Comparison of ENCODE assay signal across 12 cellular contexts in the genomic region with DNA sequence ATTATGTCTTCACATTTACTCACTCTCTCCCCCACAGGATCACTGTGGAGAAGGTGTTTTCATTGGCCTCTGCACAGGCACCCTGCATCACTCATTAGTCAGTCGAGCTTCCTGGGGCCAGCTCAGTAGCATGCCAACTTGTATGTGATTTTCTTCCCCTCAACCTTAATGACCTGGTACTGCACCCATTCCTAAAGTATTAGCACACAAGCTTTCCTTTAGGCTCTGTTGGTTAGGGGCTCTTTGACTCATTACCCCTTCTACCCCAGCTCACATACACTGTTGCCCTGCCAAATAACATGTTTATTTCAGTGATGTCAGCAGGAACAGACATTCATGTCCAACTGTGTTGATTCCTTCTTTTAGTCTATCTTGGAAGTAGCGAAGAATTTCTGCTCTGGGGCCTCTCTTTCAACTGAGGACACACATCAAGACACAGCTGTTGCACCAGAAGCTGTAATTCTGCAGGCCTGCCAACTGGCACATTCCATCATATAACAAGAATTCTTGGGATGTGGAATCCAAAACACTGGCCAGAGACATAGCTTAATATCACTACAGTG.
A peak's percentile ranks its signal among the peaks of the same experiment; 100 is the strongest.
DNase-seq lines count a peak whose midpoint lies in the region; ATAC-seq and TF ChIP-seq lines count a peak whose summit lies in the region.
"Had no signal": no experiment of that assay in that cellular context is flagged by ENCODE, and none has a peak within 500 bp of the region (broad histone marks: within the 10 kb centered on the region; RNA-seq: fewer than 3 reads in every experiment).

No MANE protein-coding gene starts in this region.

- no peak for TF ChIP-seq EP300 in ovary (IDR thresholded peaks at IDR 0.05)

- H3K27ac ChIP-seq in SJCRH30 (peak overlapping the region; percentile 84), ovary (no peak overlapping the region)
- H3K27ac ChIP-seq in CD4-positive, alpha-beta memory T cell (ENCODE audit: low read depth, low read length): no peak overlapping the region

- H3K4me3 Mint-ChIP-seq in CD4-positive, alpha-beta memory T cell: no peak overlapping the region
- H3K4me3 Mint-ChIP-seq: CD4-positive, CD25-positive, alpha-beta regulatory T cell had no signal

- H3K4me1 ChIP-seq in SJCRH30 (peaks cover 51% of the 10 kb centered on the region), ovary (ENCODE audit: insufficient read depth) (peaks cover 5% of the 10 kb centered on the region)
- H3K4me1 ChIP-seq in CD4-positive, alpha-beta memory T cell (ENCODE audit: insufficient read depth, low read length): no peaks in the 10 kb centered on the region

- no peak for TF ChIP-seq CTCF in AG09319 (IDR thresholded peaks at IDR 0.05; ENCODE audit: low read depth, low read length)
- no peak for TF ChIP-seq CTCF in fibroblast of pulmonary artery (IDR thresholded peaks at IDR 0.05; ENCODE audit: low read length, missing control alignments)
- no peak for TF ChIP-seq CTCF in ovary (IDR thresholded peaks at IDR 0.05)

- CTCF ChIA-PET in CD4-positive, alpha-beta memory T cell (lab: Charles Lee; ENCODE audit: partially characterized antibody): no interaction called here

- H3K27me3 ChIP-seq in SJCRH30 (no peaks in the 10 kb centered on the region), ovary (no peaks in the 10 kb centered on the region)
- no peaks in the 10 kb centered on the region for H3K27me3 ChIP-seq in CD4-positive, alpha-beta memory T cell (ENCODE audit: insufficient read depth, low read length)

- peak; percentile 72 for DNase-seq in AG09319 (ENCODE audit: extremely low read depth, low read depth)
- peak; percentile 89 to 91 for DNase-seq in SJCRH30
- peak; percentile 92 for DNase-seq in fibroblast of pulmonary artery (ENCODE audit: low read depth)
- DNase-seq in ovary: peak; percentile 38 to 59 (median 55)
- DNase-seq in NCI-H2107 treated with DMSO at 0.1 percent for 48 hours (lab: John Stamatoyannopoulos, UW; ENCODE audit: unreplicated experiment): no peak
- DNase-seq in NCI-H1092 treated with DMSO at 0.1 percent for 48 hours (lab: John Stamatoyannopoulos, UW): no peak
- DNase-seq in CD4-positive, alpha-beta memory T cell: no peak
- DNase-seq: activated CD4-positive, alpha-beta T cell treated with anti-CD3 and anti-CD28 coated beads, Interleukin-2, amount 50 U/mL, for 1 hour; CD4-positive, CD25-positive, alpha-beta regulatory T cell; KG1 had no signal

- H3K27ac Mint-ChIP-seq in CD4-positive, alpha-beta memory T cell: no peak overlapping the region
- H3K27ac Mint-ChIP-seq: CD4-positive, CD25-positive, alpha-beta regulatory T cell had no signal

- WGBS in ovary, 3 donors: 2 to 18% (median 11%) methylated on average over 2 of the region's 2 CpGs

- H3K9me3 ChIP-seq in SJCRH30 (replicated peaks) (peaks cover 7% of the 10 kb centered on the region), ovary (no peaks in the 10 kb centered on the region)
- H3K9me3 ChIP-seq in CD4-positive, alpha-beta memory T cell (ENCODE audit: control insufficient read depth in 1 of 2, low read length in 2 of 2): no peaks in the 10 kb centered on the region

- H3K4me1 Mint-ChIP-seq in CD4-positive, alpha-beta memory T cell: no peaks in the 10 kb centered on the region
- H3K4me1 Mint-ChIP-seq: CD4-positive, CD25-positive, alpha-beta regulatory T cell had no signal

- ATAC-seq in HG03469 (IDR thresholded peaks at IDR 0.05; ENCODE audit: unreplicated experiment): no peak
- ATAC-seq: HCT116 had no signal

- intact Hi-C loops in ovary (cut with DNase I): no loop called here
- intact Hi-C loops in CD4-positive, alpha-beta memory T cell (cut with micrococcal nuclease): no loop called here

- TF ChIP-seq POLR2A in ovary (IDR thresholded peaks at IDR 0.05): no peak

- H3K36me3 ChIP-seq in SJCRH30: no peaks in the 10 kb centered on the region
- H3K36me3 ChIP-seq in ovary: no peaks in the 10 kb centered on the region
- no peaks in the 10 kb centered on the region for H3K36me3 ChIP-seq in CD4-positive, alpha-beta memory T cell (ENCODE audit: insufficient read depth, low read length)

- H3K36me3 Mint-ChIP-seq in CD4-positive, alpha-beta memory T cell: no peaks in the 10 kb centered on the region
- H3K36me3 Mint-ChIP-seq: CD4-positive, CD25-positive, alpha-beta regulatory T cell had no signal

- POLR2A ChIA-PET in CD4-positive, alpha-beta memory T cell (lab: Charles Lee; ENCODE audit: partially characterized antibody): no interaction called here

- peaks cover 0 to 6% (median 3%) of the 10 kb centered on the region in 8 donors for H3K9me3 Mint-ChIP-seq in CD4-positive, alpha-beta memory T cell

- H3K4me3 ChIP-seq in SJCRH30 (no peak overlapping the region), fibroblast of pulmonary artery (replicated peaks; ENCODE audit: low read depth, low read length) (no peak overlapping the region), ovary (no peak overlapping the region)
- no peak overlapping the region for H3K4me3 ChIP-seq in CD4-positive, alpha-beta memory T cell (ENCODE audit: low read length in 2 of 2)

- peaks cover 0 to 2% of the 10 kb centered on the region in 2 donors for H3K27me3 Mint-ChIP-seq in CD4-positive, alpha-beta memory T cell
- H3K27me3 Mint-ChIP-seq: CD4-positive, CD25-positive, alpha-beta regulatory T cell had no signal

Comparison
In these comparisons a context has a peak if more than half of its experiments do, and no peak if none do; other contexts are left out.
1. DNase-seq: peak in AG09319 (single experiment), SJCRH30 (2 of 2), fibroblast of pulmonary artery (single experiment) and ovary (5 of 5); none in NCI-H2107 treated with DMSO at 0.1 percent for 48 hours (single experiment), NCI-H1092 treated with DMSO at 0.1 percent for 48 hours (single experiment) and CD4-positive, alpha-beta memory T cell (0 of 5).